7 cellular contexts compared by ENCODE assay signal in genomic region chr4:69343558-69344131, GRCh38.
DNase-seq lines count a peak whose midpoint lies in the region; ATAC-seq, FAIRE-seq and TF ChIP-seq lines count a peak whose summit lies in the region.
"Not testable (repeated sequence)": the region's sequence is repeated elsewhere in the genome, so short reads cannot be mapped to it uniquely, and the experiment has no call there.

No MANE protein-coding gene starts in this region.

- not testable (repeated sequence) for TF ChIP-seq CTCF in K562 (IDR thresholded peaks at IDR 0.05 in 2 of 3, conservative IDR thresholded peaks at IDR 0.05 in 1 of 3; ENCODE audit: insufficient read depth in 2 of 3, low read depth in 1 of 3, low read length in 3 of 3); progenitor cell of endocrine pancreas (IDR thresholded peaks at IDR 0.05; ENCODE audit: unreplicated experiment)

- peak overlapping the region; percentile 81 for H3K27ac Mint-ChIP-seq in progenitor cell of endocrine pancreas

- H3K79me2 ChIP-seq in K562 (ENCODE audit: control insufficient read depth, insufficient read depth, low read length): not testable (repeated sequence)

- POLR2A ChIA-PET in K562 (lab: Yijun Ruan, JAX): not testable (repeated sequence)

- not testable (repeated sequence) for H4K20me1 ChIP-seq in K562 (replicated peaks; ENCODE audit: control insufficient read depth, insufficient read depth, low read length)

- not testable (repeated sequence) for H3K27me3 Mint-ChIP-seq in progenitor cell of endocrine pancreas

- DNase-seq in CMK (ENCODE audit: low read depth) (peak; percentile 33), NCI-H526 (lab: John Stamatoyannopoulos, UW) (peak; percentile 68 to 77), kidney glomerular epithelial cell (lab: John Stamatoyannopoulos, UW) (peak; percentile 9)
- DNase-seq in K562 (ENCODE audit: extremely low read depth in 1 of 4, low spot score in 3 of 4); progenitor cell of endocrine pancreas (ENCODE audit: low spot score, unreplicated experiment): not testable (repeated sequence)

- not testable (repeated sequence) for H3K27me3 ChIP-seq in K562 (ENCODE audit: control insufficient read depth in 2 of 2, insufficient read depth in 2 of 2, low read length in 2 of 2)

- CTCF ChIA-PET in K562 (lab: Yijun Ruan, JAX; ENCODE audit: low intra/inter-chr PET ratio): not testable (repeated sequence)

- peak; percentile 46 for ATAC-seq in GM21360 (IDR thresholded peaks at IDR 0.05; ENCODE audit: unreplicated experiment)
- not testable (repeated sequence) for ATAC-seq in K562

- not testable (repeated sequence) for H3K4me1 ChIP-seq in K562 (replicated peaks in 1 of 2; ENCODE audit: control insufficient read depth in 2 of 2, insufficient read depth in 2 of 2, low read length in 2 of 2)

- WGBS in K562 (ENCODE audit: insufficient coverage, low coverage, missing lambda C conversion rate): 0% methylated on average over 6 of the region's 7 CpGs

- peak; percentile 48 for FAIRE-seq in K562 (lab: Jason Lieb, UNC)

- peaks cover 18% of the 10 kb centered on the region for H3K36me3 Mint-ChIP-seq in progenitor cell of endocrine pancreas (ENCODE audit: insufficient read depth)

- not testable (repeated sequence) for H3K9ac ChIP-seq in K562 (ENCODE audit: insufficient read depth in 1 of 2, low read depth in 2 of 2, low read length in 2 of 2)

- H3K4me2 ChIP-seq in K562 (ENCODE audit: insufficient read depth, low read length): not testable (repeated sequence)

- H3K9me3 ChIP-seq in K562 (replicated peaks; ENCODE audit: control insufficient read depth, insufficient read depth, low read depth, low read length): not testable (repeated sequence)

- TF ChIP-seq POLR2A in Raji (IDR thresholded peaks at IDR 0.05; ENCODE audit: insufficient read depth, low read depth, low read length): 0 out of 2 replicates have a peak, but pooled peaks have one; percentile 25
- not testable (repeated sequence) for TF ChIP-seq POLR2A in K562 (conservative IDR thresholded peaks at IDR 0.05)

- H3K4me1 Mint-ChIP-seq in progenitor cell of endocrine pancreas (ENCODE audit: low read depth): peaks cover 15% of the 10 kb centered on the region

- in situ Hi-C loops in K562 (cut with MboI): not testable (repeated sequence)

- H3K36me3 ChIP-seq in K562 (ENCODE audit: control insufficient read depth, insufficient read depth, low read length): not testable (repeated sequence)

- not testable (repeated sequence) for BruUV-seq in K562 (replicated peaks; lab: Mats Ljungman, UMichigan)

- not testable (repeated sequence) for H2AFZ ChIP-seq in K562 (ENCODE audit: low read depth, low read length)

- not testable (repeated sequence) for H3K9me1 ChIP-seq in K562 (ENCODE audit: control insufficient read depth, insufficient read depth, low read length)

- peak overlapping the region; percentile 36; the same call in 1 of the 3 replicates for H3K27ac ChIP-seq in K562 (ENCODE audit: extremely low read depth, low read depth, low read length)

- H3K9me3 Mint-ChIP-seq in progenitor cell of endocrine pancreas (ENCODE audit: low read depth): peaks cover 21% of the 10 kb centered on the region

- not testable (repeated sequence) for H3K4me3 ChIP-seq in K562

- TF ChIP-seq RAD21 in K562 (CRISPR knock-in tag; conservative IDR thresholded peaks at IDR 0.05 in 1 of 2, IDR thresholded peaks at IDR 0.05 in 1 of 2): not testable (repeated sequence)

- H3K4me3 Mint-ChIP-seq in progenitor cell of endocrine pancreas (ENCODE audit: low read depth): not testable (repeated sequence)

- TF ChIP-seq EP300 in K562 (IDR thresholded peaks at IDR 0.05; ENCODE audit: low read length): not testable (repeated sequence)

- intact Hi-C loops in K562 (cut with micrococcal nuclease): not testable (repeated sequence)

TF ChIP-seq in K562, 482 proteins besides CTCF, POLR2A, EP300 and RAD21:
- peak; percentile 34; the same call in 1 of the 2 replicates for TF ChIP-seq TAL1 (IDR thresholded peaks at IDR 0.05)
- TF ChIP-seq ARID1B (IDR thresholded peaks at IDR 0.05): peak; percentile 54
- peak; percentile 58 for TF ChIP-seq CBFA2T3 (IDR thresholded peaks at IDR 0.05)
- 0 out of 4 replicates have a peak, but pooled peaks of 1 of the 2 experiments have one; percentile 18 for TF ChIP-seq FOXK2 (conservative IDR thresholded peaks at IDR 0.05 in 1 of 2, IDR thresholded peaks at IDR 0.05 in 1 of 2; ENCODE audit: low read depth in 2 of 2)
- TF ChIP-seq ATF4 (CRISPR knock-in tag; IDR thresholded peaks at IDR 0.05): peak; percentile 52; the same call in 1 of the 2 replicates
- TF ChIP-seq FOXA3 (CRISPR knock-in tag; conservative IDR thresholded peaks at IDR 0.05 in 1 of 2, IDR thresholded peaks at IDR 0.05 in 1 of 2): peak; percentile 43 to 69; a peak in 2 of 4 replicates
- peak; percentile 59 for TF ChIP-seq TCF3 (CRISPR knock-in tag; IDR thresholded peaks at IDR 0.05)
- peak; percentile 26; the same call in 1 of the 2 replicates for TF ChIP-seq SMARCA4 (IDR thresholded peaks at IDR 0.05)
- peak; percentile 49; the same call in 1 of the 2 replicates for TF ChIP-seq CBFA2T2 (conservative IDR thresholded peaks at IDR 0.05)
